16 cellular contexts compared by ENCODE assay signal in the genomic region with DNA sequence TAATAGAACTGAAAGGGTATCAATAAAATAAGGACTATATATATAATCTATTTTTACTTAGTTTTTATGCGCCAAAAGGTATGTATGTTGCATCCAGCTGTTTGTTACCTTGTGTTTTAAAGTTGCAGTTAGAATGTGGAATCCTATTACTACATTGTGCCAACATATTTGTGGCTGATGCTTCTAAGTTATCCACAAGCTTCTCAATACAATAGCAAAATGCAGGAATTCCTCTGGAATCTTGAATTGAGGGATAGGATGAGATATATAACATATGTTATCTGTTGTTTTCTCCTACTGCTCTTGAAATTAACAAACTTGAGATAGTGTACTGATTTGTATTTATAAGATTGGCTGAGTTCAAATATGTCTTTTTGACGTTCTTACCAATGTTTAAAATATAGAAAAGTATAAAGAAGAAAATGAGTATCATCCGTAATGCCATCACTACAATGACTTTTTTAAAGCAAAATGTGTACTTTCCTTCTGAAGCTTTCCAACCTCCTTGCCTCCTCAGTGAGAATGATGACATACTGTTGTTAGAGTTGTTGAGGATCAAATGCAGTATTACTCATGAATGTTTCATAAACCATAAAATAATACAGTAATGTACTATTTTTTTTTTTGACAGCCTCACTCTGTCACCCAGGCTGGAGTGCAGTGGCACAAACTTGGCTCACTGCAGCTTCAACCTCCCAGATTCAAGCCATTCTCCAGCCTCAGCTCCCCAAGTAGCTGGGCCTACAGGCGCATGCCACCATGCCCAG. TPM values are rescaled to one million over a fixed set of nuclear protein-coding genes. Genes with fewer than 3 reads are reported as not detected.
DNase-seq lines count a peak whose midpoint lies in the region; ATAC-seq, FAIRE-seq and TF ChIP-seq lines count a peak whose summit lies in the region.
"Had no signal": no experiment of that assay in that cellular context is flagged by ENCODE, and none has a peak within 500 bp of the region (broad histone marks: within the 10 kb centered on the region; RNA-seq: fewer than 3 reads in every experiment).

No MANE protein-coding gene starts in this region.

- H3K9me3 ChIP-seq in PC-3 (ENCODE audit: low read length), result no peaks in the 10 kb centered on the region
- H3K9me3 ChIP-seq in psoas muscle, result no peaks in the 10 kb centered on the region
- H3K9me3 ChIP-seq in esophagus muscularis mucosa, result no peaks in the 10 kb centered on the region
- H3K9me3 ChIP-seq: A549, adrenal gland had no signal

- H3K9me3 Mint-ChIP-seq in activated CD4-positive, alpha-beta T cell treated with anti-CD3 and anti-CD28 coated beads, Interleukin-2, amount 10 ng/mL, durations not matched to agents 24 days and 14 days, result no peaks in the 10 kb centered on the region
- no peaks in the 10 kb centered on the region for H3K9me3 Mint-ChIP-seq in effector memory CD8-positive, alpha-beta T cell
- H3K9me3 Mint-ChIP-seq: nephron had no signal

- H3K27me3 ChIP-seq in PC-3 (ENCODE audit: low read length), result no peaks in the 10 kb centered on the region
- no peaks in the 10 kb centered on the region for H3K27me3 ChIP-seq in psoas muscle (ENCODE audit: insufficient read depth in 3 of 3, low read length in 2 of 3)
- no peaks in the 10 kb centered on the region for H3K27me3 ChIP-seq in esophagus muscularis mucosa
- H3K27me3 ChIP-seq: adrenal gland had no signal

- CTCF ChIA-PET in PC-3 (lab: Charles Lee), result interaction anchor here (0.6 kb wide), 1 partner anchor 1121 kb away, joined by 4 read pairs; no protein-coding TSS in a partner anchor

- H3K79me2 ChIP-seq in PC-3 (ENCODE audit: low read length), result peaks cover 100% of the 10 kb centered on the region

- H3K27me3 Mint-ChIP-seq in activated CD4-positive, alpha-beta T cell treated with anti-CD3 and anti-CD28 coated beads, Interleukin-2, amount 10 ng/mL, durations not matched to agents 24 days and 14 days, result no peaks in the 10 kb centered on the region
- no peaks in the 10 kb centered on the region for H3K27me3 Mint-ChIP-seq in effector memory CD8-positive, alpha-beta T cell

- H3F3A ChIP-seq in PC-3 (ENCODE audit: low read length, unreplicated experiment), result no peaks in the 10 kb centered on the region

- H2AFZ ChIP-seq in PC-3 (ENCODE audit: low read length), result no peak overlapping the region

- intact Hi-C loops in activated CD4-positive, alpha-beta T cell treated with anti-CD3 and anti-CD28 coated beads, Interleukin-2, amount 10 ng/mL, durations not matched to agents 24 days and 14 days (cut with micrococcal nuclease), result loop anchor here (2.0 to 10.0 kb wide), 3 partner anchors 13 to 537 kb away; partner anchors contain the start of gene MDM1
- intact Hi-C loops in PC-3 (cut with micrococcal nuclease) (no loop called here), psoas muscle (cut with DNase I) (loop anchor here in 1 of 2 donors (10.0 kb wide), 2 partner anchors 67 to 243 kb away; partner anchors contain the start of gene NUP107), esophagus muscularis mucosa (cut with DNase I) (no loop called here)

- H3K4me3 Mint-ChIP-seq in activated CD4-positive, alpha-beta T cell treated with anti-CD3 and anti-CD28 coated beads, Interleukin-2, amount 10 ng/mL, durations not matched to agents 24 days and 14 days, result peak overlapping the region; percentile 32
- H3K4me3 Mint-ChIP-seq in effector memory CD8-positive, alpha-beta T cell, result peak overlapping the region; percentile 70 to 71
- H3K4me3 Mint-ChIP-seq: nephron had no signal

- POLR2A ChIA-PET in PC-3 (lab: Charles Lee; ENCODE audit: unreplicated experiment), result interaction anchor here (0.6 kb wide), 1 partner anchor 43 kb away, joined by 3 read pairs; no protein-coding TSS in a partner anchor

- H3K9ac ChIP-seq in PC-3 (ENCODE audit: low read length), result no peak overlapping the region

- H3K36me3 Mint-ChIP-seq in activated CD4-positive, alpha-beta T cell treated with anti-CD3 and anti-CD28 coated beads, Interleukin-2, amount 10 ng/mL, durations not matched to agents 24 days and 14 days (ENCODE audit: low read depth), result peaks cover 58% of the 10 kb centered on the region
- peaks cover 66% of the 10 kb centered on the region for H3K36me3 Mint-ChIP-seq in effector memory CD8-positive, alpha-beta T cell (ENCODE audit: insufficient read depth)

- peaks cover 72% of the 10 kb centered on the region for H3K4me1 Mint-ChIP-seq in activated CD4-positive, alpha-beta T cell treated with anti-CD3 and anti-CD28 coated beads, Interleukin-2, amount 10 ng/mL, durations not matched to agents 24 days and 14 days
- peaks cover 59 to 75% of the 10 kb centered on the region in 2 donors for H3K4me1 Mint-ChIP-seq in effector memory CD8-positive, alpha-beta T cell (ENCODE audit: low read depth in 2 of 2)

- no peaks in the 10 kb centered on the region for H3K9me2 ChIP-seq in PC-3 (replicated peaks; ENCODE audit: low read length)

- H4K20me1 ChIP-seq in PC-3 (ENCODE audit: low read length), result peaks cover 87% of the 10 kb centered on the region

- WGBS in psoas muscle, 3 donors, result 73 to 75% (median 73%) methylated on average over 4 of the region's 4 CpGs
- WGBS in esophagus muscularis mucosa, result 57% methylated on average over 4 of the region's 4 CpGs

- no peak for TF ChIP-seq POLR2A in esophagus muscularis mucosa (IDR thresholded peaks at IDR 0.05; ENCODE audit: low read depth)

- H3K4me1 ChIP-seq in PC-3 (ENCODE audit: insufficient read depth, low read length) (peaks cover 41% of the 10 kb centered on the region), psoas muscle (peaks cover 97% of the 10 kb centered on the region), esophagus muscularis mucosa (peaks cover 80 to 100% (median 100%) of the 10 kb centered on the region in 4 donors)

- no peak for TF ChIP-seq EP300 in esophagus muscularis mucosa (IDR thresholded peaks at IDR 0.05)

- no peak for DNase-seq in activated CD4-positive, alpha-beta T cell treated with anti-CD3 and anti-CD28 coated beads, Interleukin-2, amount 10 ng/mL, durations not matched to agents 24 days and 14 days
- DNase-seq in activated CD4-positive, alpha-beta T cell treated with anti-CD3 and anti-CD28 coated beads for 4 hours, result no peak
- DNase-seq in PC-3 (peak; percentile 66), psoas muscle (no peak), NCI-H524 treated with DMSO at 0.1 percent for 48 hours (lab: John Stamatoyannopoulos, UW) (no peak), RCC 7860 (ENCODE audit: low spot score) (no peak), esophagus muscularis mucosa (ENCODE audit: extremely low spot score) (no peak)
- no peak for DNase-seq in effector memory CD8-positive, alpha-beta T cell
- DNase-seq: adrenal gland; GOT3; KG1; NCI-H2171 treated with DMSO at 0.1 percent for 48 hours; stimulated activated CD4-positive, alpha-beta T cell treated with anti-CD3 and anti-CD28 coated beads, Interleukin-12 subunit alpha, Interleukin-12 subunit beta, amount 100 ng/mL, for 4 hours; WERI-Rb-1 had no signal

- no peak overlapping the region for H3K4me3 ChIP-seq in PC-3 (ENCODE audit: low read length)
- H3K4me3 ChIP-seq in psoas muscle, result no peak overlapping the region
- no peak overlapping the region for H3K4me3 ChIP-seq in esophagus muscularis mucosa
- H3K4me3 ChIP-seq: A549, adrenal gland had no signal

- no peak for FAIRE-seq in RCC 7860 (lab: Jason Lieb, UNC)
- FAIRE-seq: A549 had no signal

- peak overlapping the region; percentile 78 for H3K27ac Mint-ChIP-seq in activated CD4-positive, alpha-beta T cell treated with anti-CD3 and anti-CD28 coated beads, Interleukin-2, amount 10 ng/mL, durations not matched to agents 24 days and 14 days
- peak overlapping the region; percentile 46 to 63 for H3K27ac Mint-ChIP-seq in effector memory CD8-positive, alpha-beta T cell

- ATAC-seq in PC-3 (peak; percentile 75), psoas muscle (peak in 3 of 4 donors; percentile 43 to 59 (median 58))
- ATAC-seq in effector memory CD8-positive, alpha-beta T cell (replicated peaks), result no peak
- ATAC-seq: A549 had no signal

- TF ChIP-seq CTCF in PC-3 (conservative IDR thresholded peaks at IDR 0.05; ENCODE audit: low read depth, low read length), result no peak
- no peak for TF ChIP-seq CTCF in psoas muscle (IDR thresholded peaks at IDR 0.05)
- no peak for TF ChIP-seq CTCF in esophagus muscularis mucosa (IDR thresholded peaks at IDR 0.05)

- H3K27ac ChIP-seq in PC-3 (ENCODE audit: low read length) (0 out of 2 replicates have a peak overlapping the region, but pooled peaks have one; percentile 2), psoas muscle (peak overlapping the region; percentile 5), esophagus muscularis mucosa (replicated peaks in 1 of 4) (peak overlapping the region in 1 of 4 donors; percentile 25)
- H3K27ac ChIP-seq: A549, WERI-Rb-1 had no signal

- H3K36me3 ChIP-seq in PC-3 (ENCODE audit: low read depth, low read length) (peaks cover 4% of the 10 kb centered on the region), psoas muscle (ENCODE audit: insufficient read depth in 1 of 2, low read depth in 1 of 2) (peaks cover 0 to 7% of the 10 kb centered on the region in 2 donors), esophagus muscularis mucosa (peaks cover 0 to 4% (median 0%) of the 10 kb centered on the region in 4 donors)
- H3K36me3 ChIP-seq: adrenal gland had no signal

- peak overlapping the region; percentile 23 for H3K4me2 ChIP-seq in PC-3 (ENCODE audit: low read length)
- H3K4me2 ChIP-seq: A549 had no signal

- BruUV-seq in PC-3 (replicated peaks; lab: Mats Ljungman, UMichigan), result TSS peak; percentile 80

RNA-seq across cellular contexts. Expression of gene RAP1B, which starts 6.6 kb away (rescaled TPM):
- 207 and 209 TPM in 2 replicates for total RNA-seq in activated CD4-positive, alpha-beta T cell treated with anti-CD3 and anti-CD28 coated beads, Interleukin-2, amount 10 ng/mL, durations not matched to agents 24 days and 14 days
- total RNA-seq in PC-3 (2014; rRNA removed), result 98.0 and 103 TPM in 2 replicates
- 10 to 100 TPM; 36.2 to 65.6 (median 54.1) TPM for total RNA-seq in psoas muscle
- 10 to 100 TPM; 39.7 to 85.7 (median 69.4) TPM for polyA plus RNA-seq in psoas muscle
- 100 to 1,000 TPM; 114 to 181 (median 149) TPM for total RNA-seq in esophagus muscularis mucosa
